In genomic region chr2:228016402-228016801, GRCh38 we compare ENCODE assay signal across 26 cellular contexts.
DNase-seq lines count a peak whose midpoint lies in the region; ATAC-seq, FAIRE-seq and TF ChIP-seq lines count a peak whose summit lies in the region.
"Had no signal": no experiment of that assay in that cellular context is flagged by ENCODE, and none has a peak within 500 bp of the region (broad histone marks: within the 10 kb centered on the region; RNA-seq: fewer than 3 reads in every experiment).

No MANE protein-coding gene starts in this region.

- TF ChIP-seq RAD21 in GM12878 (IDR thresholded peaks at IDR 0.05; ENCODE audit: insufficient read depth, low read depth, low read length), result no peak

- H2AFZ ChIP-seq in GM12878 (ENCODE audit: control insufficient read depth, low read depth, low read length), result no peak overlapping the region

- peak; percentile 69 for ATAC-seq in GM18867 (IDR thresholded peaks at IDR 0.05; ENCODE audit: unreplicated experiment)
- peak; percentile 51 for ATAC-seq in HG02885 (IDR thresholded peaks at IDR 0.05; ENCODE audit: poor library complexity, unreplicated experiment)
- peak; percentile 27; the same call in 2 of the 3 replicates for ATAC-seq in GM12878
- ATAC-seq: activated T-helper 17 cell treated with anti-CD3 and anti-CD28 coated beads, Interleukin-2, amount 50 U/mL, for 72 hours; gastroesophageal sphincter; stimulated activated naive CD8-positive, alpha-beta T cell treated with anti-CD3 and anti-CD28 coated beads, Interleukin-15, amount 100 ng/mL, for 72 hours had no signal

- no TSS peak for BruUV-seq in GM12878 (replicated peaks; lab: Mats Ljungman, UMichigan)

- H3K27ac ChIP-seq in GM12878 (ENCODE audit: control insufficient read depth, insufficient read depth), result no peak overlapping the region
- H3K27ac ChIP-seq in prostate gland, result no peak overlapping the region
- H3K27ac ChIP-seq: cardiac muscle cell, gastroesophageal sphincter, HL-60, tibial artery had no signal

- TF ChIP-seq CTCF in GM12878 (IDR thresholded peaks at IDR 0.05 in 2 of 3, conservative IDR thresholded peaks at IDR 0.05 in 1 of 3; ENCODE audit: control insufficient read depth in 2 of 3, extremely low read depth in 1 of 3, insufficient read depth in 1 of 3, low read depth in 3 of 3, low read length in 3 of 3) (no peak), prostate gland (IDR thresholded peaks at IDR 0.05) (no peak)

- 8% methylated on average over 10 of the region's 10 CpGs for WGBS in GM12878 (ENCODE audit: insufficient coverage, insufficient replicate concordance, low lambda C conversion rate, missing lambda C conversion rate)
- WGBS in prostate gland, result 38% methylated on average over 10 of the region's 10 CpGs

- DNase-seq in GM12878 (ENCODE audit: low read depth, low spot score) (no peak), D341Med (ENCODE audit: low spot score) (no peak), prostate gland (ENCODE audit: low spot score) (no peak), HT-29 (ENCODE audit: low spot score) (no peak)
- no peak for DNase-seq in effector CD4-positive, alpha-beta T cell
- DNase-seq: activated CD4-positive, alpha-beta T cell treated with anti-CD3 and anti-CD28 coated beads for 4 hours; anterior cingulate cortex; CD4-positive, alpha-beta memory T cell; cortex of kidney; hippocampal formation; kidney; NCI-H1048; NCI-H187; NCI-H2171 treated with DMSO at 0.1 percent for 48 hours; NCI-H524 treated with DMSO at 0.1 percent for 48 hours; stimulated activated CD4-positive, alpha-beta T cell treated with anti-CD3 and anti-CD28 coated beads, Interleukin-15, amount 100 ng/mL, for 24 hours; stimulated activated naive CD8-positive, alpha-beta T cell treated with anti-CD3 and anti-CD28 coated beads, Interleukin-15, amount 100 ng/mL, for 72 hours; tibial artery had no signal

- H3K9me3 ChIP-seq in GM12878 (replicated peaks; ENCODE audit: control insufficient read depth, insufficient read depth, low read length) (no peaks in the 10 kb centered on the region), prostate gland (no peaks in the 10 kb centered on the region)
- H3K9me3 ChIP-seq: tibial artery had no signal

- SMC1A ChIA-PET in GM12878 (lab: Charles Lee; ENCODE audit: uncharacterized antibody, unreplicated experiment), result no interaction called here

- H3K9ac ChIP-seq in GM12878 (ENCODE audit: control insufficient read depth, insufficient read depth, low read length), result no peak overlapping the region

- RAD21 ChIA-PET in GM12878 (lab: Charles Lee; ENCODE audit: unreplicated experiment), result no interaction called here

- no peak for TF ChIP-seq EP300 in GM12878 (IDR thresholded peaks at IDR 0.05; ENCODE audit: borderline replicate concordance in 1 of 2, control insufficient read depth in 1 of 2, low read depth in 2 of 2, low read length in 2 of 2)

- CTCF ChIA-PET in GM12878 (lab: Yijun Ruan, JAX), result no interaction called here

- H3K27me3 ChIP-seq in GM12878 (replicated peaks in 1 of 2; ENCODE audit: control insufficient read depth in 2 of 2, insufficient read depth in 2 of 2, low read length in 1 of 2) (no peaks in the 10 kb centered on the region), prostate gland (replicated peaks; ENCODE audit: insufficient read depth) (no peaks in the 10 kb centered on the region)
- H3K27me3 ChIP-seq: cardiac muscle cell, gastroesophageal sphincter, tibial artery had no signal

- H3K4me3 ChIP-seq in GM12878 (no peak overlapping the region), prostate gland (no peak overlapping the region)
- H3K4me3 ChIP-seq: cardiac muscle cell, gastroesophageal sphincter, lung, tibial artery had no signal

- H4K20me1 ChIP-seq in GM12878 (ENCODE audit: control insufficient read depth, insufficient read depth), result no peaks in the 10 kb centered on the region

- H3K4me1 ChIP-seq in GM12878 (ENCODE audit: control insufficient read depth, insufficient read depth, low read length), result no peaks in the 10 kb centered on the region
- no peaks in the 10 kb centered on the region for H3K4me1 ChIP-seq in prostate gland (replicated peaks)
- H3K4me1 ChIP-seq: gastroesophageal sphincter, tibial artery had no signal

- POLR2A ChIA-PET in GM12878 (lab: Charles Lee), result no interaction called here

- TF ChIP-seq POLR2A in GM12878 (IDR thresholded peaks at IDR 0.05; ENCODE audit: low read depth, low read length) (no peak), prostate gland (IDR thresholded peaks at IDR 0.05) (no peak)

- FAIRE-seq in GM12878 (lab: Jason Lieb, UNC), result no peak
- FAIRE-seq: HepG2, kidney had no signal

- no peaks in the 10 kb centered on the region for H3K79me2 ChIP-seq in GM12878 (ENCODE audit: control insufficient read depth, insufficient read depth, low read length)

- in situ Hi-C loops in GM12878 (cut with MboI), result no loop called here

- no peak overlapping the region for H3K4me2 ChIP-seq in GM12878 (ENCODE audit: control insufficient read depth, insufficient read depth)

- H3K36me3 ChIP-seq in GM12878 (ENCODE audit: control insufficient read depth in 2 of 2, insufficient read depth in 2 of 2, low read length in 1 of 2), result no peaks in the 10 kb centered on the region
- no peaks in the 10 kb centered on the region for H3K36me3 ChIP-seq in prostate gland
- H3K36me3 ChIP-seq: gastroesophageal sphincter, tibial artery had no signal

- intact Hi-C loops in GM12878 (cut with micrococcal nuclease; ENCODE audit: unreplicated experiment), result no loop called here
- intact Hi-C loops in prostate gland (cut with DNase I), result no loop called here

TF ChIP-seq in GM12878, 131 proteins besides CTCF, POLR2A, EP300 and RAD21:
- no peak for TF ChIP-seq GABPA (IDR thresholded peaks at IDR 0.05; ENCODE audit: low read depth)
- TF ChIP-seq ZBTB40 (IDR thresholded peaks at IDR 0.05; ENCODE audit: borderline replicate concordance), result no peak
- TF ChIP-seq STAT1 (conservative IDR thresholded peaks at IDR 0.05), result no peak
- peak; percentile 41 for TF ChIP-seq RUNX3 (IDR thresholded peaks at IDR 0.05; ENCODE audit: low read length)
- no peak for TF ChIP-seq RELB (IDR thresholded peaks at IDR 0.05; ENCODE audit: low read depth)
- TF ChIP-seq IKZF1 (conservative IDR thresholded peaks at IDR 0.05), result no peak
